30 cellular contexts compared by ENCODE assay signal in genomic region chr1:231180034-231180433, GRCh38. TPM values are rescaled to one million over a fixed set of nuclear protein-coding genes. Genes with fewer than 3 reads are reported as not detected.
"Had no signal": no experiment of that assay in that cellular context is flagged by ENCODE, and none has a peak within 500 bp of the region (broad histone marks: within the 10 kb centered on the region; RNA-seq: fewer than 3 reads in every experiment).

No MANE protein-coding gene starts in this region.

- H3K4me3 ChIP-seq: stomach, suprapubic skin, testis, thoracic aorta, thyroid gland, tibial artery, tibial nerve, transverse colon, upper lobe of left lung, upper lobe of right lung, uterus, vagina had no signal

- H3K4me1 Mint-ChIP-seq: stimulated activated effector memory CD8-positive, alpha-beta T cell treated with anti-CD3 and anti-CD28 coated beads, Interleukin-12 subunit alpha, Interleukin-12 subunit beta, amount 100 ng/mL, for 72 hours; stimulated activated memory B cell treated with anti-CD40 and anti-IgM and Interleukin-4, amounts not matched to agents 10 μg/mL and 1 μg/mL and 100 μg/mL, for 72 hours; stimulated activated naive B cell treated with anti-CD40 and anti-IgM and Interleukin-4, amounts not matched to agents 10 μg/mL and 1 μg/mL and 100 μg/mL, for 72 hours; stimulated activated naive CD8-positive, alpha-beta T cell treated with anti-CD3 and anti-CD28 coated beads, Interleukin-15, amount 100 ng/mL, for 72 hours had no signal

- H3K36me3 Mint-ChIP-seq: stimulated activated effector memory CD8-positive, alpha-beta T cell treated with anti-CD3 and anti-CD28 coated beads, Interleukin-12 subunit alpha, Interleukin-12 subunit beta, amount 100 ng/mL, for 72 hours; stimulated activated memory B cell treated with anti-CD40 and anti-IgM and Interleukin-4, amounts not matched to agents 10 μg/mL and 1 μg/mL and 100 μg/mL, for 72 hours; stimulated activated naive B cell treated with anti-CD40 and anti-IgM and Interleukin-4, amounts not matched to agents 10 μg/mL and 1 μg/mL and 100 μg/mL, for 72 hours; type B pancreatic cell had no signal

- DNase-seq: stimulated activated CD4-positive, alpha-beta T cell treated with anti-CD3 and anti-CD28 coated beads, Interleukin-2, amount 100 ng/mL, for 48 hours; stimulated activated CD4-positive, alpha-beta T cell treated with anti-CD3 and anti-CD28 coated beads, Interleukin-4, amount 100 ng/mL, for 1 hour; stimulated activated CD4-positive, alpha-beta T cell treated with anti-CD3 and anti-CD28 coated beads, Interleukin-4, amount 100 ng/mL, for 24 hours; stimulated activated CD4-positive, alpha-beta T cell treated with anti-CD3 and anti-CD28 coated beads, Interleukin-4, amount 100 ng/mL, for 4 hours; stimulated activated CD8-positive, alpha-beta memory T cell treated with anti-CD3 and anti-CD28 coated beads, Interleukin-4, amount 100 ng/mL, for 48 hours; stimulated activated naive B cell treated with anti-CD40 and anti-IgM and Interleukin-4, amounts not matched to agents 10 μg/mL and 1 μg/mL and 100 μg/mL, for 72 hours; stimulated activated naive CD4-positive, alpha-beta T cell; stimulated activated naive CD4-positive, alpha-beta T cell treated with Interleukin-2 at 50 U/mL for 16 hours; stimulated activated naive CD8-positive, alpha-beta T cell treated with anti-CD3 and anti-CD28 coated beads, Interleukin-15, amount 100 ng/mL, for 72 hours; stimulated activated naive CD8-positive, alpha-beta T cell treated with anti-CD3 and anti-CD28 coated beads, Interleukin-15, Interleukin-2, amounts not matched to agents 100 U/mL and 50 U/mL, for 24 hours; stomach; substantia nigra; testis; thyroid gland; tibial artery; transverse colon; trophoblast cell; upper lobe of left lung; upper lobe of right lung; uterus had no signal

- H3K9me3 Mint-ChIP-seq: stimulated activated effector memory CD8-positive, alpha-beta T cell treated with anti-CD3 and anti-CD28 coated beads, Interleukin-12 subunit alpha, Interleukin-12 subunit beta, amount 100 ng/mL, for 72 hours; stimulated activated memory B cell treated with anti-CD40 and anti-IgM and Interleukin-4, amounts not matched to agents 10 μg/mL and 1 μg/mL and 100 μg/mL, for 72 hours; stimulated activated naive B cell treated with anti-CD40 and anti-IgM and Interleukin-4, amounts not matched to agents 10 μg/mL and 1 μg/mL and 100 μg/mL, for 72 hours; stimulated activated naive CD8-positive, alpha-beta T cell treated with anti-CD3 and anti-CD28 coated beads, Interleukin-15, amount 100 ng/mL, for 72 hours; stimulated activated naive CD8-positive, alpha-beta T cell treated with anti-CD3 and anti-CD28 coated beads, Interleukin-15, Interleukin-2, amounts not matched to agents 100 ng/mL and 50 ng/mL, for 24 hours; type B pancreatic cell had no signal

- H3K36me3 ChIP-seq: stomach, suprapubic skin, thoracic aorta, thyroid gland, tibial artery, tibial nerve, transverse colon, upper lobe of left lung, upper lobe of right lung, uterus, vagina had no signal

- FAIRE-seq: urothelium cell line had no signal

- H3K27ac ChIP-seq: stomach, suprapubic skin, testis, thoracic aorta, thyroid gland, tibial artery, tibial nerve, transverse colon, upper lobe of left lung, upper lobe of right lung, uterus, vagina had no signal

- H3K4me1 ChIP-seq: stomach, suprapubic skin, testis, thyroid gland, tibial artery, tibial nerve, transverse colon, upper lobe of left lung, upper lobe of right lung, uterus, vagina had no signal

- H3K4me3 Mint-ChIP-seq: stimulated activated effector memory CD8-positive, alpha-beta T cell treated with anti-CD3 and anti-CD28 coated beads, Interleukin-12 subunit alpha, Interleukin-12 subunit beta, amount 100 ng/mL, for 72 hours; stimulated activated memory B cell treated with anti-CD40 and anti-IgM and Interleukin-4, amounts not matched to agents 10 μg/mL and 1 μg/mL and 100 μg/mL, for 72 hours; stimulated activated naive B cell treated with anti-CD40 and anti-IgM and Interleukin-4, amounts not matched to agents 10 μg/mL and 1 μg/mL and 100 μg/mL, for 72 hours; stimulated activated naive CD8-positive, alpha-beta T cell treated with anti-CD3 and anti-CD28 coated beads, Interleukin-15, amount 100 ng/mL, for 72 hours; stimulated activated naive CD8-positive, alpha-beta T cell treated with anti-CD3 and anti-CD28 coated beads, Interleukin-15, Interleukin-2, amounts not matched to agents 100 ng/mL and 50 ng/mL, for 24 hours; type B pancreatic cell had no signal

- H3K27ac Mint-ChIP-seq: stimulated activated effector memory CD8-positive, alpha-beta T cell treated with anti-CD3 and anti-CD28 coated beads, Interleukin-12 subunit alpha, Interleukin-12 subunit beta, amount 100 ng/mL, for 72 hours; stimulated activated memory B cell treated with anti-CD40 and anti-IgM and Interleukin-4, amounts not matched to agents 10 μg/mL and 1 μg/mL and 100 μg/mL, for 72 hours; stimulated activated naive B cell treated with anti-CD40 and anti-IgM and Interleukin-4, amounts not matched to agents 10 μg/mL and 1 μg/mL and 100 μg/mL, for 72 hours; stimulated activated naive CD8-positive, alpha-beta T cell treated with anti-CD3 and anti-CD28 coated beads, Interleukin-15, amount 100 ng/mL, for 72 hours; stimulated activated naive CD8-positive, alpha-beta T cell treated with anti-CD3 and anti-CD28 coated beads, Interleukin-15, Interleukin-2, amounts not matched to agents 100 ng/mL and 50 ng/mL, for 24 hours; type B pancreatic cell had no signal

- H3K9me3 ChIP-seq: suprapubic skin, testis, thyroid gland, transverse colon, upper lobe of right lung, uterus, vagina had no signal

- ATAC-seq: stimulated activated effector memory CD8-positive, alpha-beta T cell treated with anti-CD3 and anti-CD28 coated beads, Interleukin-12 subunit alpha, Interleukin-12 subunit beta, amount 100 ng/mL, for 72 hours; stimulated activated memory B cell treated with anti-CD40 and anti-IgM and Interleukin-4, amounts not matched to agents 10 μg/mL and 1 μg/mL and 100 μg/mL, for 72 hours; stimulated activated naive B cell treated with anti-CD40 and anti-IgM and Interleukin-4, amounts not matched to agents 10 μg/mL and 1 μg/mL and 100 μg/mL, for 72 hours; stimulated activated naive CD8-positive, alpha-beta T cell treated with anti-CD3 and anti-CD28 coated beads, Interleukin-15, amount 100 ng/mL, for 72 hours; stimulated activated naive CD8-positive, alpha-beta T cell treated with anti-CD3 and anti-CD28 coated beads, Interleukin-15, Interleukin-2, amounts not matched to agents 100 U/mL and 50 U/mL, for 24 hours; upper lobe of right lung had no signal

- H3K27me3 ChIP-seq: testis, thyroid gland, upper lobe of right lung, vagina had no signal

RNA-seq across cellular contexts. Expression of gene TRIM67, which starts 18.2 kb away (rescaled TPM):
- total RNA-seq: thoracic aorta, thyroid gland, upper lobe of right lung, ureter, vagina had no signal
